8 cellular contexts compared by ENCODE assay signal in genomic region chr10:122163182-122164027, GRCh38.
DNase-seq lines count a peak whose midpoint lies in the region; ATAC-seq and TF ChIP-seq lines count a peak whose summit lies in the region.

No MANE protein-coding gene starts in this region.

- H3K36me3 ChIP-seq in kidney epithelial cell (ENCODE audit: control insufficient read depth, insufficient read depth, low read length) = no peaks in the 10 kb centered on the region
- H3K36me3 ChIP-seq in thymus (ENCODE audit: control insufficient read depth, insufficient read depth) = no peaks in the 10 kb centered on the region

- peak; percentile 81 for DNase-seq in NCI-H82 (lab: John Stamatoyannopoulos, UW)
- no peak for DNase-seq in NCI-H82 treated with DMSO at 0.1 percent for 48 hours (lab: John Stamatoyannopoulos, UW; ENCODE audit: unreplicated experiment)
- peak in 30 of 58 donors; percentile 24 to 66 (median 50) for DNase-seq in anterior cingulate cortex (lab: John Stamatoyannopoulos, UW)
- no peak for DNase-seq in kidney epithelial cell (ENCODE audit: low read depth)
- no peak for DNase-seq in 8988T

- H3K9me3 ChIP-seq in thymus (ENCODE audit: control insufficient read depth) = no peaks in the 10 kb centered on the region

- H3K4me1 ChIP-seq in thymus (ENCODE audit: control insufficient read depth, insufficient read depth, low read length) = no peaks in the 10 kb centered on the region

- WGBS in thymus = 2% methylated on average over 90 of the region's 90 CpGs

- H3K27me3 ChIP-seq in kidney epithelial cell (ENCODE audit: control insufficient read depth, insufficient read depth, low read length) (no peaks in the 10 kb centered on the region), thymus (ENCODE audit: control insufficient read depth, insufficient read depth) (peaks cover 42% of the 10 kb centered on the region)

- no peak for ATAC-seq in GM19351 (IDR thresholded peaks at IDR 0.05; ENCODE audit: unreplicated experiment)
- ATAC-seq in GM21786 (IDR thresholded peaks at IDR 0.05; ENCODE audit: unreplicated experiment) = no peak

- peak; percentile 0 for TF ChIP-seq CTCF in kidney epithelial cell (IDR thresholded peaks at IDR 0.05; ENCODE audit: insufficient read depth, low read length, poor library complexity, severe bottlenecking)

- H3K4me3 ChIP-seq in kidney epithelial cell (ENCODE audit: low read depth, low read length) = peak overlapping the region; percentile 53
- H3K4me3 ChIP-seq in thymus (ENCODE audit: low read length) = peak overlapping the region; percentile 24

- H3K27ac ChIP-seq in thymus (ENCODE audit: low read depth) = no peak overlapping the region

Comparison
In these comparisons a context has a peak if more than half of its experiments do, and no peak if none do; other contexts are left out.
1. DNase-seq: peak in NCI-H82 (single experiment) and anterior cingulate cortex (30 of 58); none in NCI-H82 treated with DMSO at 0.1 percent for 48 hours (single experiment), kidney epithelial cell (single experiment) and 8988T (single experiment).